Comparison of ENCODE assay signal across 18 cellular contexts in genomic region chr13:75759531-75759930, GRCh38.
A peak's percentile ranks its signal among the peaks of the same experiment; 100 is the strongest.
DNase-seq lines count a peak whose midpoint lies in the region; ATAC-seq and TF ChIP-seq lines count a peak whose summit lies in the region.
"Had no signal": no experiment of that assay in that cellular context is flagged by ENCODE, and none has a peak within 500 bp of the region (broad histone marks: within the 10 kb centered on the region; RNA-seq: fewer than 3 reads in every experiment).

No MANE protein-coding gene starts in this region.

- H3K36me3 ChIP-seq in PC-3 (ENCODE audit: low read depth, low read length): 0 out of 2 replicates have a peak, but pooled peaks cover 2% of the 10 kb centered on the region
- H3K36me3 ChIP-seq: cardiac muscle cell, gastroesophageal sphincter, WERI-Rb-1 had no signal

- no peaks in the 10 kb centered on the region for H3K9me3 ChIP-seq in PC-3 (ENCODE audit: low read length)
- H3K9me3 ChIP-seq: gastroesophageal sphincter had no signal

- H3K4me1 Mint-ChIP-seq in nephron: peaks cover 42% of the 10 kb centered on the region
- peaks cover 8% of the 10 kb centered on the region for H3K4me1 Mint-ChIP-seq in type B pancreatic cell (ENCODE audit: unreplicated experiment)

- no peaks in the 10 kb centered on the region for H3K27me3 ChIP-seq in PC-3 (ENCODE audit: low read length)
- H3K27me3 ChIP-seq in foreskin keratinocyte: no peaks in the 10 kb centered on the region
- H3K27me3 ChIP-seq: cardiac muscle cell, dorsolateral prefrontal cortex, gastroesophageal sphincter had no signal

- peak overlapping the region; percentile 78 for H3K4me2 ChIP-seq in PC-3 (ENCODE audit: low read length)

- no peak overlapping the region for H2AFZ ChIP-seq in PC-3 (ENCODE audit: low read length)
- H2AFZ ChIP-seq: GM23248 had no signal

- peaks cover 52% of the 10 kb centered on the region for H3K79me2 ChIP-seq in PC-3 (ENCODE audit: low read length)

- 0 out of 2 replicates have a peak overlapping the region, but pooled peaks have one; percentile 1 for H3K4me3 ChIP-seq in PC-3 (ENCODE audit: low read length)
- H3K4me3 ChIP-seq: GM23248 had no signal

- intact Hi-C loops in PC-3 (cut with micrococcal nuclease): no loop called here

- H3K9me2 ChIP-seq in PC-3 (replicated peaks; ENCODE audit: low read length): no peaks in the 10 kb centered on the region

- CTCF ChIA-PET in PC-3 (lab: Charles Lee): interaction anchor here (1.0 to 1.2 kb wide), 2 partner anchors 35 to 72 kb away, joined by 3 to 4 read pairs; no protein-coding TSS in a partner anchor

- peaks cover 3% of the 10 kb centered on the region for H3K9me3 Mint-ChIP-seq in nephron
- no peaks in the 10 kb centered on the region for H3K9me3 Mint-ChIP-seq in type B pancreatic cell
- H3K9me3 Mint-ChIP-seq: natural killer cell had no signal

- BruUV-seq in PC-3 (replicated peaks; lab: Mats Ljungman, UMichigan): no TSS peak

- H3K9ac ChIP-seq in PC-3 (ENCODE audit: low read length): no peak overlapping the region
- H3K9ac ChIP-seq: GM23248 had no signal

- no peak for ATAC-seq in PC-3
- ATAC-seq in foreskin keratinocyte: no peak
- ATAC-seq in HG03354 (IDR thresholded peaks at IDR 0.05; ENCODE audit: poor library complexity, severe bottlenecking, unreplicated experiment): no peak

- H3K36me3 Mint-ChIP-seq in nephron (ENCODE audit: low read depth) (no peaks in the 10 kb centered on the region), type B pancreatic cell (peaks cover 7% of the 10 kb centered on the region)
- H3K36me3 Mint-ChIP-seq: natural killer cell had no signal

- H3K4me3 Mint-ChIP-seq in nephron: no peak overlapping the region
- H3K4me3 Mint-ChIP-seq in type B pancreatic cell: no peak overlapping the region
- H3K4me3 Mint-ChIP-seq: activated CD4-positive, alpha-beta memory T cell treated with anti-CD3 and anti-CD28 coated beads, Interleukin-2, amount 10 ng/mL, durations not matched to agents 7 days and 5 days had no signal

- no peak for TF ChIP-seq CTCF in PC-3 (conservative IDR thresholded peaks at IDR 0.05; ENCODE audit: low read depth, low read length)
- no peak for TF ChIP-seq CTCF in foreskin keratinocyte (conservative IDR thresholded peaks at IDR 0.05)
- TF ChIP-seq CTCF in nephron (IDR thresholded peaks at IDR 0.05; ENCODE audit: unreplicated experiment in 3 of 3): no peak
- no peak for TF ChIP-seq CTCF in type B pancreatic cell (conservative IDR thresholded peaks at IDR 0.05)

- H3F3A ChIP-seq in PC-3 (ENCODE audit: low read length, unreplicated experiment): no peaks in the 10 kb centered on the region

- no peak for DNase-seq in PC-3
- DNase-seq in foreskin keratinocyte: no peak
- no peak for DNase-seq in type B pancreatic cell (ENCODE audit: extremely low spot score, unreplicated experiment)
- no peak for DNase-seq in NCI-H748 (lab: John Stamatoyannopoulos, UW; ENCODE audit: unreplicated experiment)
- no peak for DNase-seq in NCI-H187 treated with DMSO at 0.1 percent for 48 hours (lab: John Stamatoyannopoulos, UW)
- DNase-seq: activated CD4-positive, alpha-beta memory T cell treated with anti-CD3 and anti-CD28 coated beads, Interleukin-2, amount 10 ng/mL, durations not matched to agents 7 days and 5 days; activated naive CD4-positive, alpha-beta T cell; amniotic stem cell; natural killer cell; stimulated activated CD4-positive, alpha-beta T cell treated with anti-CD3 and anti-CD28 coated beads, Interleukin-4, amount 100 ng/mL, for 4 hours; T-helper 1 cell; WERI-Rb-1 had no signal

- POLR2A ChIA-PET in PC-3 (lab: Charles Lee; ENCODE audit: unreplicated experiment): interaction anchor here (1.3 kb wide), 1 partner anchor 35 kb away, joined by 6 read pairs; no protein-coding TSS in a partner anchor

- H4K20me1 ChIP-seq in PC-3 (ENCODE audit: low read length): no peaks in the 10 kb centered on the region

- H3K4me1 ChIP-seq in PC-3 (ENCODE audit: insufficient read depth, low read length) (peaks cover 22% of the 10 kb centered on the region), foreskin keratinocyte (peaks cover 20% of the 10 kb centered on the region)

- H3K27ac ChIP-seq in PC-3 (ENCODE audit: low read length) (peak overlapping the region; percentile 85), foreskin keratinocyte (peak overlapping the region; percentile 97)
- H3K27ac ChIP-seq: GM23248, WERI-Rb-1 had no signal

- H3K27me3 Mint-ChIP-seq in nephron (ENCODE audit: low read depth): no peaks in the 10 kb centered on the region
- no peaks in the 10 kb centered on the region for H3K27me3 Mint-ChIP-seq in type B pancreatic cell
- H3K27me3 Mint-ChIP-seq: activated CD4-positive, alpha-beta memory T cell treated with anti-CD3 and anti-CD28 coated beads, Interleukin-2, amount 10 ng/mL, durations not matched to agents 7 days and 5 days had no signal

- H3K27ac Mint-ChIP-seq in nephron (peak overlapping the region in 2 of 3 experiments; percentile 74 to 86), type B pancreatic cell (peak overlapping the region; percentile 96)
- H3K27ac Mint-ChIP-seq: activated CD4-positive, alpha-beta memory T cell treated with anti-CD3 and anti-CD28 coated beads, Interleukin-2, amount 10 ng/mL, durations not matched to agents 7 days and 5 days had no signal
